In genomic region chr1:26530540-26530897, GRCh38 we compare ENCODE assay signal across 8 cellular contexts. TPM values are rescaled to one million over a fixed set of nuclear protein-coding genes. Genes with fewer than 3 reads are reported as not detected.
DNase-seq lines count a peak whose midpoint lies in the region; ATAC-seq and TF ChIP-seq lines count a peak whose summit lies in the region.

No MANE protein-coding gene starts in this region.

- no peak for TF ChIP-seq CTCF in SK-N-SH (IDR thresholded peaks at IDR 0.05)
- no peak for TF ChIP-seq CTCF in left ventricle myocardium inferior (IDR thresholded peaks at IDR 0.05; ENCODE audit: borderline replicate concordance)
- no peak for TF ChIP-seq CTCF in spleen (IDR thresholded peaks at IDR 0.05 in 8 of 11, conservative IDR thresholded peaks at IDR 0.05 in 3 of 11)

- H2AFZ ChIP-seq in SK-N-SH (ENCODE audit: low read depth), result 0 out of 2 replicates have a peak overlapping the region, but pooled peaks have one; percentile 77

- TF ChIP-seq RAD21 in SK-N-SH (IDR thresholded peaks at IDR 0.05; ENCODE audit: low read length), result no peak

- ATAC-seq in GM21723 (IDR thresholded peaks at IDR 0.05; ENCODE audit: unreplicated experiment), result peak; percentile 8

- H3K4me3 ChIP-seq in SK-N-SH (ENCODE audit: low read depth in 2 of 2, low read length in 1 of 2) (peak overlapping the region; percentile 62 to 74), left ventricle myocardium inferior (peak overlapping the region; percentile 80), spleen (peak overlapping the region; percentile 47 to 84 (median 68))

- no peaks in the 10 kb centered on the region for H4K20me1 ChIP-seq in SK-N-SH (ENCODE audit: insufficient read depth)

- peak overlapping the region; percentile 84 for H3K4me2 ChIP-seq in SK-N-SH

- H3K36me3 ChIP-seq in SK-N-SH (replicated peaks in 1 of 2; ENCODE audit: control insufficient read depth in 1 of 2, insufficient read depth in 2 of 2, low read length in 1 of 2) (no peaks in the 10 kb centered on the region), left ventricle myocardium inferior (no peaks in the 10 kb centered on the region), spleen (no peaks in the 10 kb centered on the region)

- H3K4me1 ChIP-seq in SK-N-SH (ENCODE audit: control insufficient read depth in 1 of 2, insufficient read depth in 2 of 2, low read depth in 1 of 2, low read length in 1 of 2) (peaks cover 13 to 20% of the 10 kb centered on the region in 2 experiments; a peak in 2 of 4 replicates), left ventricle myocardium inferior (peaks cover 21% of the 10 kb centered on the region), spleen (peaks cover 11 to 64% (median 49%) of the 10 kb centered on the region in 6 donors)

- H3K9me3 ChIP-seq in SK-N-SH (no peaks in the 10 kb centered on the region), left ventricle myocardium inferior (replicated peaks) (no peaks in the 10 kb centered on the region), spleen (no peaks in the 10 kb centered on the region)

- H3K79me2 ChIP-seq in SK-N-SH (ENCODE audit: insufficient read depth), result no peaks in the 10 kb centered on the region

- POLR2A ChIA-PET in SK-N-SH (lab: Yijun Ruan, JAX), result interaction anchor here (1.1 to 2.4 kb wide), 3 partner anchors 21 to 59 kb away, joined by 4 to 10 read pairs (median 5); partner anchors contain the start of gene HMGN2

- TF ChIP-seq EP300 in SK-N-SH (IDR thresholded peaks at IDR 0.05; ENCODE audit: borderline replicate concordance in 1 of 2, low read depth in 1 of 2, low read length in 1 of 2), result no peak

- DNase-seq in SK-N-SH (no peak), left ventricle myocardium inferior (no peak), spleen (no peak), NCI-H446 (lab: John Stamatoyannopoulos, UW) (no peak), GM19240 (ENCODE audit: insufficient read length, low spot score) (no peak), NCI-H526 (lab: John Stamatoyannopoulos, UW) (no peak)
- no peak for DNase-seq in effector CD4-positive, alpha-beta T cell

- H3F3A ChIP-seq in SK-N-SH (replicated peaks; ENCODE audit: insufficient read depth), result no peaks in the 10 kb centered on the region

- H3K9me2 ChIP-seq in SK-N-SH, result no peaks in the 10 kb centered on the region

- no peak for TF ChIP-seq POLR2A in spleen (IDR thresholded peaks at IDR 0.05)

- H3K9ac ChIP-seq in SK-N-SH, result peak overlapping the region; percentile 39; the same call in 1 of the 2 replicates

- intact Hi-C loops in left ventricle myocardium inferior (cut with micrococcal nuclease), result no loop called here
- intact Hi-C loops in spleen (cut with DNase I; ENCODE audit: low total_unique reads), result no loop called here

- 75% methylated on average over 1 of the region's 4 CpGs for WGBS in SK-N-SH (ENCODE audit: low lambda C conversion rate)
- WGBS in spleen, 5 donors, result 20 to 42% (median 31%) methylated on average over 3 to 4 of the region's 4 CpGs

- H3K27me3 ChIP-seq in SK-N-SH (ENCODE audit: insufficient read depth) (no peaks in the 10 kb centered on the region), left ventricle myocardium inferior (ENCODE audit: low read depth) (peaks cover 9% of the 10 kb centered on the region), spleen (replicated peaks in 1 of 7) (no peaks in the 10 kb centered on the region)

- H3K27ac ChIP-seq in SK-N-SH (ENCODE audit: low read depth in 2 of 2, low read length in 1 of 2) (no peak overlapping the region), left ventricle myocardium inferior (replicated peaks) (no peak overlapping the region), spleen (peak overlapping the region in 7 of 8 donors; percentile 14 to 94 (median 78))

- CTCF ChIA-PET in SK-N-SH (lab: Yijun Ruan, JAX), result interaction anchor here (0.7 to 5.4 kb wide), 8 partner anchors 8 to 258 kb away, joined by 3 to 41 read pairs (median 5); partner anchors contain the start of genes HMGN2 and PIGV

TF ChIP-seq in SK-N-SH, 30 proteins besides CTCF, POLR2A, EP300 and RAD21:
- no peak for TF ChIP-seq SMC3 (IDR thresholded peaks at IDR 0.05; ENCODE audit: low read depth, low read length)
TF ChIP-seq in SK-N-SH: peak in this region for 0.

RNA-seq across cellular contexts. Expression of gene RPS6KA1, which starts 1.0 kb away (rescaled TPM):
- 8.3 and 9.7 TPM in 2 replicates for polyA plus RNA-seq in SK-N-SH (2012; rRNA removed)
- polyA plus RNA-seq in SK-N-SH (2012; cell fraction: cytosol; rRNA removed), result 4.3 and 7.1 TPM in 2 replicates
- 9.0 and 11.6 TPM in 2 replicates for polyA plus RNA-seq in SK-N-SH (2012; cell fraction: nucleus; rRNA removed)
- 4.9 TPM for total RNA-seq in left ventricle myocardium inferior
- total RNA-seq in spleen, result 100 to 1,000 TPM; 109 to 173 (median 131) TPM
- polyA plus RNA-seq in spleen, result 10 to 100 TPM; 45.8 to 57.5 (median 51.0) TPM

RNA-seq across cellular contexts. Expression of gene HMGN2, which starts 58.3 kb away (rescaled TPM):
- polyA plus RNA-seq in SK-N-SH (2012; rRNA removed) (343 and 644 TPM in 2 replicates), spleen (1,000 to 10,000 TPM in 1 of 3 donors, 100 to 1,000 TPM in 2; 680 to 1,036 (median 684) TPM)
- 624 and 653 TPM in 2 replicates for polyA plus RNA-seq in SK-N-SH (2012; cell fraction: cytosol; rRNA removed)
- polyA plus RNA-seq in SK-N-SH (2012; cell fraction: nucleus; rRNA removed), result 304 and 357 TPM in 2 replicates
- total RNA-seq in left ventricle myocardium inferior (158 TPM), spleen (100 to 1,000 TPM; 191 to 350 (median 249) TPM)

Comparison
In these comparisons a context has a peak if more than half of its experiments do, and no peak if none do; other contexts are left out.
1. H3K27ac ChIP-seq: peak in spleen (7 of 8); none in SK-N-SH (0 of 2) and left ventricle myocardium inferior (single experiment).
2. RNA of gene RPS6KA1, which starts 1.0 kb away (total RNA-seq): 109 to 173 TPM in spleen; 4.9 TPM in left ventricle myocardium inferior (single experiment); every median in the first group is over 10 times any median in the second.
3. Peak in every context shown above with its lines, with median percentiles within 50 percentile points of each other: H3K4me3 ChIP-seq.